In genomic region chr16:24978370-24978914, GRCh38 we compare ENCODE assay signal across 10 cellular contexts.
A peak's percentile ranks its signal among the peaks of the same experiment; 100 is the strongest.
DNase-seq lines count a peak whose midpoint lies in the region; ATAC-seq and TF ChIP-seq lines count a peak whose summit lies in the region.
"Had no signal": no experiment of that assay in that cellular context is flagged by ENCODE, and none has a peak within 500 bp of the region (broad histone marks: within the 10 kb centered on the region; RNA-seq: fewer than 3 reads in every experiment).

No MANE protein-coding gene starts in this region.

- H3K9ac ChIP-seq in OCI-LY1 (ENCODE audit: low read length) (no peak overlapping the region), subcutaneous abdominal adipose tissue (ENCODE audit: low read length in 5 of 5) (peak overlapping the region in 1 of 5 donors; percentile 3)

- 0 out of 2 replicates have a peak, but pooled peaks cover 2% of the 10 kb centered on the region for H3K9me3 ChIP-seq in OCI-LY1 (ENCODE audit: low read length)
- H3K9me3 ChIP-seq in subcutaneous abdominal adipose tissue (ENCODE audit: control insufficient read depth in 5 of 5, low read length in 5 of 5), result peaks cover 0 to 2% (median 0%) of the 10 kb centered on the region in 5 donors

- H3K27me3 ChIP-seq in OCI-LY1 (ENCODE audit: insufficient read depth, low read length) (no peaks in the 10 kb centered on the region), subcutaneous abdominal adipose tissue (ENCODE audit: control insufficient read depth in 5 of 5, insufficient read depth in 4 of 5, low read length in 5 of 5) (no peaks in the 10 kb centered on the region)

- no peaks in the 10 kb centered on the region for H3K79me2 ChIP-seq in OCI-LY1 (ENCODE audit: insufficient read depth, low read length)

- H3K27ac ChIP-seq in OCI-LY1 (ENCODE audit: low read depth, low read length, poor library complexity, severe bottlenecking) (peak overlapping the region; percentile 76), subcutaneous abdominal adipose tissue (ENCODE audit: low read depth, low read length) (peak overlapping the region; percentile 77)

- TF ChIP-seq CTCF in OCI-LY1 (IDR thresholded peaks at IDR 0.05; ENCODE audit: low read length), result no peak

- H3K4me1 ChIP-seq in OCI-LY1 (ENCODE audit: insufficient read depth, low read length, severe bottlenecking) (peaks cover 53% of the 10 kb centered on the region), subcutaneous abdominal adipose tissue (ENCODE audit: control insufficient read depth in 5 of 5, insufficient read depth in 5 of 5, low read length in 5 of 5) (peaks cover 8 to 66% (median 42%) of the 10 kb centered on the region in 5 donors)

- H2AFZ ChIP-seq in OCI-LY1 (ENCODE audit: low read length), result no peak overlapping the region

- H3K36me3 ChIP-seq in OCI-LY1 (ENCODE audit: insufficient read depth, low read length), result peaks cover 16% of the 10 kb centered on the region
- peaks cover 4 to 38% (median 30%) of the 10 kb centered on the region in 5 donors for H3K36me3 ChIP-seq in subcutaneous abdominal adipose tissue (ENCODE audit: control insufficient read depth in 5 of 5, insufficient read depth in 5 of 5, low read length in 5 of 5)

- H3K4me3 ChIP-seq in OCI-LY1 (ENCODE audit: low read depth, low read length, poor library complexity, severe bottlenecking) (no peak overlapping the region), subcutaneous abdominal adipose tissue (ENCODE audit: low read depth in 1 of 5, low read length in 5 of 5) (no peak overlapping the region)

- H3F3A ChIP-seq in OCI-LY1 (ENCODE audit: insufficient read depth, low read length), result no peaks in the 10 kb centered on the region

- peak; percentile 40 for ATAC-seq in GM21447 (IDR thresholded peaks at IDR 0.05; ENCODE audit: unreplicated experiment)
- no peak for ATAC-seq in GM19455 (IDR thresholded peaks at IDR 0.05; ENCODE audit: unreplicated experiment)

- DNase-seq in germinal center (ENCODE audit: low spot score) (peak; percentile 38), HUDEP-2 (lab: John Stamatoyannopoulos, UW; ENCODE audit: unreplicated experiment in 76 of 76) (no peak)
- no peak for DNase-seq in stimulated activated naive CD4-positive, alpha-beta T cell (lab: John Stamatoyannopoulos, UW)
- DNase-seq: activated T-cell treated with anti-CD3 and anti-CD28 coated beads for 4 hours; NCI-H2029; stimulated activated naive CD4-positive, alpha-beta T cell treated with Interleukin-2 at 50 U/mL for 16 hours had no signal

- H3K9me2 ChIP-seq in OCI-LY1 (ENCODE audit: low read depth, low read length), result no peaks in the 10 kb centered on the region

- H3K4me2 ChIP-seq in OCI-LY1 (ENCODE audit: low read length), result peak overlapping the region; percentile 28

- H4K20me1 ChIP-seq in OCI-LY1 (ENCODE audit: insufficient read depth, low read length), result no peaks in the 10 kb centered on the region
